ENCODE assay signal across 30 cellular contexts in the genomic region with DNA sequence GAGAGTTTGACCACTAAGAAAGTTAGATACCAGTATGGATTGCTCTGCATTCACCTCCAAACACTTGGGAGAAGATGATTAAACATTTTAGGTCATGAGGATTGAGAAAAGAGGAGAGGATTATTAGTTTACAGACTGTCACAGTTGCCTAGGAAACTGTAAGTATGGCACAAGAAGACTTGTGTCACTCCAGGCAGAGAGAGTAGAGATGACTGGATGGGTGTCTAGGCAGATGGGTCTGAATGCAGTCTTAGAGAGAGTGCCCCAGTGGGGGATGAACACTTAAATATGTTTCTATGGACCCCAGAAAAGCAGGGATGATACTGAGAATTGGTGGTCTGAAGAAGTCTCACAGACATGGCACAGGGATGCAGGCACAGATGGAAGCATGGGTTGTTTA.
"Had no signal": no experiment of that assay in that cellular context is flagged by ENCODE, and none has a peak within 500 bp of the region (broad histone marks: within the 10 kb centered on the region; RNA-seq: fewer than 3 reads in every experiment).

No MANE protein-coding gene starts in this region.

- H3K4me2 ChIP-seq: neural progenitor cell, smooth muscle cell had no signal

- H3K4me1 ChIP-seq: foreskin keratinocyte, left lung, neural progenitor cell, prostate gland, tibial nerve, upper lobe of right lung, uterus had no signal

- H3K4me1 Mint-ChIP-seq: mesothelial cell of epicardium, naive B cell had no signal

- DNase-seq: dermis blood vessel endothelial cell; effector memory CD4-positive, alpha-beta T cell; foreskin keratinocyte; glutamatergic neuron; heart right ventricle; hippocampal formation; left cardiac atrium; left lung; mesenchymal stem cell; mucosa of descending colon; naive B cell; stimulated activated CD4-positive, alpha-beta T cell treated with anti-CD3 and anti-CD28 coated beads, Interleukin-12 subunit alpha, Interleukin-12 subunit beta, amount 100 ng/mL, for 4 hours; stimulated activated CD4-positive, alpha-beta T cell treated with anti-CD3 and anti-CD28 coated beads, Interleukin-1b, Interleukin-23, amount 100 ng/mL, for 48 hours; stimulated activated CD4-positive, alpha-beta T cell treated with anti-CD3 and anti-CD28 coated beads, Interleukin-4, amount 100 ng/mL, for 1 hour; stimulated activated naive B cell treated with anti-CD40 and anti-IgM and Interleukin-4, amounts not matched to agents 10 μg/mL and 1 μg/mL and 100 μg/mL, for 72 hours; upper lobe of right lung; uterus had no signal

- ATAC-seq: foreskin keratinocyte; gastroesophageal sphincter; heart right ventricle; left cardiac atrium; left lung; mucosa of descending colon; natural killer cell treated with Interleukin-12 subunit alpha and Interleukin-12 subunit beta and Interleukin-15 and Interleukin-18, amount 100 ng/mL, for 72 hours; sciatic nerve; stimulated activated naive B cell treated with anti-CD40 and anti-IgM and Interleukin-4, amounts not matched to agents 10 μg/mL and 1 μg/mL and 100 μg/mL, for 72 hours; upper lobe of right lung had no signal

- H3K9me3 ChIP-seq: esophagus muscularis mucosa, gastroesophageal sphincter, heart right ventricle, left lung, mucosa of descending colon, prostate gland, right atrium auricular region, thoracic aorta, tibial nerve, upper lobe of right lung, uterus had no signal

- H3K27ac ChIP-seq: coronary artery, esophagus muscularis mucosa, foreskin keratinocyte, gastroesophageal sphincter, heart right ventricle, left lung, neural progenitor cell, prostate gland, right atrium auricular region, thoracic aorta, tibial nerve, upper lobe of right lung, uterus had no signal

- H3K36me3 ChIP-seq: esophagus muscularis mucosa, gastroesophageal sphincter, heart right ventricle, left lung, neural progenitor cell, prostate gland, right atrium auricular region, thoracic aorta, tibial nerve, upper lobe of right lung, uterus had no signal

- H3K27me3 Mint-ChIP-seq: natural killer cell treated with Interleukin-12 subunit alpha and Interleukin-12 subunit beta and Interleukin-15 and Interleukin-18, amount 100 ng/mL, for 72 hours; stimulated activated naive CD8-positive, alpha-beta T cell treated with anti-CD3 and anti-CD28 coated beads, Interleukin-15, Interleukin-2, amounts not matched to agents 100 ng/mL and 50 ng/mL, for 24 hours had no signal

- H3K9ac ChIP-seq: neural progenitor cell had no signal

- H3K4me3 Mint-ChIP-seq: mesothelial cell of epicardium; natural killer cell treated with Interleukin-12 subunit alpha and Interleukin-12 subunit beta and Interleukin-15 and Interleukin-18, amount 100 ng/mL, for 72 hours; neural progenitor cell; stimulated activated naive B cell treated with anti-CD40 and anti-IgM and Interleukin-4, amounts not matched to agents 10 μg/mL and 1 μg/mL and 100 μg/mL, for 72 hours; stimulated activated naive CD8-positive, alpha-beta T cell treated with anti-CD3 and anti-CD28 coated beads, Interleukin-15, Interleukin-2, amounts not matched to agents 100 ng/mL and 50 ng/mL, for 24 hours had no signal

- H3K27me3 ChIP-seq: esophagus muscularis mucosa, foreskin keratinocyte, gastroesophageal sphincter, heart right ventricle, left lung, neural progenitor cell, right atrium auricular region, tibial nerve, upper lobe of right lung, uterus had no signal

- H3K27ac Mint-ChIP-seq: mesothelial cell of epicardium; natural killer cell treated with Interleukin-12 subunit alpha and Interleukin-12 subunit beta and Interleukin-15 and Interleukin-18, amount 100 ng/mL, for 72 hours; neural progenitor cell; stimulated activated naive B cell treated with anti-CD40 and anti-IgM and Interleukin-4, amounts not matched to agents 10 μg/mL and 1 μg/mL and 100 μg/mL, for 72 hours; stimulated activated naive CD8-positive, alpha-beta T cell treated with anti-CD3 and anti-CD28 coated beads, Interleukin-15, Interleukin-2, amounts not matched to agents 100 ng/mL and 50 ng/mL, for 24 hours had no signal

- H3K36me3 Mint-ChIP-seq: mesothelial cell of epicardium; naive B cell; natural killer cell treated with Interleukin-12 subunit alpha and Interleukin-12 subunit beta and Interleukin-15 and Interleukin-18, amount 100 ng/mL, for 72 hours; neural progenitor cell; stimulated activated naive B cell treated with anti-CD40 and anti-IgM and Interleukin-4, amounts not matched to agents 10 μg/mL and 1 μg/mL and 100 μg/mL, for 72 hours had no signal

- H3K9me3 Mint-ChIP-seq: mesothelial cell of epicardium; neural progenitor cell; stimulated activated naive B cell treated with anti-CD40 and anti-IgM and Interleukin-4, amounts not matched to agents 10 μg/mL and 1 μg/mL and 100 μg/mL, for 72 hours had no signal

- H2AFZ ChIP-seq: neural progenitor cell had no signal

- H3K4me3 ChIP-seq: coronary artery, esophagus muscularis mucosa, gastroesophageal sphincter, heart right ventricle, left lung, mucosa of descending colon, neural progenitor cell, prostate gland, right atrium auricular region, smooth muscle cell, thoracic aorta, tibial nerve, upper lobe of right lung, uterus had no signal
